8 cellular contexts compared by ENCODE assay signal in genomic region chr17:82106697-82107305, GRCh38. TPM values are rescaled to one million over a fixed set of nuclear protein-coding genes. Genes with fewer than 3 reads are reported as not detected.
DNase-seq lines count a peak whose midpoint lies in the region; ATAC-seq and TF ChIP-seq lines count a peak whose summit lies in the region.

No MANE protein-coding gene starts in this region.

- H3K36me3 ChIP-seq in OCI-LY3 (replicated peaks; ENCODE audit: low read depth, low read length), result no peaks in the 10 kb centered on the region
- H3K36me3 ChIP-seq in esophagus muscularis mucosa, result peaks cover 0 to 7% (median 0%) of the 10 kb centered on the region in 4 donors
- H3K36me3 ChIP-seq in psoas muscle (ENCODE audit: insufficient read depth in 1 of 2, low read depth in 1 of 2), result no peaks in the 10 kb centered on the region

- no peaks in the 10 kb centered on the region for H4K20me1 ChIP-seq in OCI-LY3 (ENCODE audit: insufficient read depth, low read length)

- H2AFZ ChIP-seq in OCI-LY3 (ENCODE audit: low read depth, low read length), result peak overlapping the region; percentile 37

- in situ Hi-C loops in GM13977 (cut with MboI; ENCODE audit: low pct_unique_long_range_greater_than_20kb, low sequenced_read_pairs, unreplicated experiment), result no loop called here

- TF ChIP-seq POLR2A in esophagus muscularis mucosa (IDR thresholded peaks at IDR 0.05; ENCODE audit: low read depth), result no peak

- intact Hi-C loops in esophagus muscularis mucosa (cut with DNase I), result no loop called here
- intact Hi-C loops in psoas muscle (cut with DNase I), result loop anchor here in 1 of 2 donors (5.0 kb wide), 1 partner anchor 46 kb away; no protein-coding TSS in a partner anchor

- H3K4me1 ChIP-seq in OCI-LY3 (ENCODE audit: low read length), result peaks cover 20% of the 10 kb centered on the region
- peaks cover 23 to 61% (median 46%) of the 10 kb centered on the region in 4 donors for H3K4me1 ChIP-seq in esophagus muscularis mucosa
- peaks cover 38% of the 10 kb centered on the region for H3K4me1 ChIP-seq in psoas muscle

- DNase-seq in GM13977 (ENCODE audit: low spot score), result peak; percentile 58
- no peak for DNase-seq in esophagus muscularis mucosa (ENCODE audit: extremely low spot score)
- peak in 1 of 2 donors; percentile 82 for DNase-seq in psoas muscle
- DNase-seq in NCI-H82 treated with DMSO at 0.1 percent for 48 hours (lab: John Stamatoyannopoulos, UW; ENCODE audit: unreplicated experiment), result no peak
- no peak for DNase-seq in DMS79 (lab: John Stamatoyannopoulos, UW)

- no peak for TF ChIP-seq EP300 in esophagus muscularis mucosa (IDR thresholded peaks at IDR 0.05)

- H3K9me3 ChIP-seq in OCI-LY3 (ENCODE audit: insufficient read depth, low read length) (no peaks in the 10 kb centered on the region), esophagus muscularis mucosa (no peaks in the 10 kb centered on the region), psoas muscle (no peaks in the 10 kb centered on the region)

- H3K4me2 ChIP-seq in OCI-LY3 (ENCODE audit: low read length), result peak overlapping the region; percentile 98

- ATAC-seq in psoas muscle, result peak; percentile 23 to 78 (median 65)
- no peak for ATAC-seq in HG03342 (IDR thresholded peaks at IDR 0.05; ENCODE audit: unreplicated experiment)
- ATAC-seq in GM21360 (IDR thresholded peaks at IDR 0.05; ENCODE audit: unreplicated experiment), result no peak

- 72% methylated on average over 9 of the region's 9 CpGs for WGBS in esophagus muscularis mucosa
- WGBS in psoas muscle, 3 donors, result 28 to 38% (median 36%) methylated on average over 9 of the region's 9 CpGs

- H3K79me2 ChIP-seq in OCI-LY3 (ENCODE audit: low read length), result no peaks in the 10 kb centered on the region

- H3K4me3 ChIP-seq in OCI-LY3 (ENCODE audit: low read length) (peak overlapping the region; percentile 87), esophagus muscularis mucosa (peak overlapping the region in 3 of 4 donors; percentile 23 to 34 (median 28)), psoas muscle (peak overlapping the region; percentile 43)

- H3K9ac ChIP-seq in OCI-LY3 (ENCODE audit: low read length), result peak overlapping the region; percentile 71

- peak overlapping the region; percentile 53 for H3K27ac ChIP-seq in OCI-LY3 (ENCODE audit: low read length)
- H3K27ac ChIP-seq in esophagus muscularis mucosa (replicated peaks in 1 of 4), result peak overlapping the region; percentile 48 to 62 (median 53)
- peak overlapping the region; percentile 97 for H3K27ac ChIP-seq in psoas muscle

- TF ChIP-seq CTCF in GM13977 (IDR thresholded peaks at IDR 0.05; ENCODE audit: extremely low read depth, insufficient read depth, missing control alignments) (no peak), OCI-LY3 (IDR thresholded peaks at IDR 0.05; ENCODE audit: low read depth, low read length) (no peak), esophagus muscularis mucosa (IDR thresholded peaks at IDR 0.05) (no peak), psoas muscle (IDR thresholded peaks at IDR 0.05) (no peak)

- H3K27me3 ChIP-seq in OCI-LY3 (ENCODE audit: low read depth, low read length) (no peaks in the 10 kb centered on the region), esophagus muscularis mucosa (no peaks in the 10 kb centered on the region), psoas muscle (ENCODE audit: insufficient read depth in 3 of 3, low read length in 2 of 3) (no peaks in the 10 kb centered on the region)

RNA-seq across cellular contexts. Expression of gene FASN, which starts 8.8 kb away (rescaled TPM):
- total RNA-seq in esophagus muscularis mucosa (10 to 100 TPM; 30.3 to 63.6 (median 44.8) TPM), psoas muscle (10 to 100 TPM; 17.2 to 37.3 (median 23.4) TPM)
- 10 to 100 TPM in 2 of 3 donors, 1 to 10 TPM in 1; 8.9 to 26.5 (median 12.0) TPM for polyA plus RNA-seq in psoas muscle

RNA-seq across cellular contexts. Expression of gene DUS1L, which starts 41.2 kb away (rescaled TPM):
- total RNA-seq in esophagus muscularis mucosa (10 to 100 TPM; 42.2 to 77.1 (median 52.6) TPM), psoas muscle (100 to 1,000 TPM in 3 of 4 donors, 10 to 100 TPM in 1; 72.6 to 136 (median 104) TPM)
- 100 to 1,000 TPM; 117 to 170 (median 133) TPM for polyA plus RNA-seq in psoas muscle

RNA-seq across cellular contexts. Expression of gene GPS1, which starts 55.1 kb away (rescaled TPM):
- total RNA-seq in esophagus muscularis mucosa, result 100 to 1,000 TPM in 2 of 4 donors, 10 to 100 TPM in 2; 64.4 to 108 (median 85.4) TPM
- total RNA-seq in psoas muscle, result 100 to 1,000 TPM in 2 of 4 donors, 10 to 100 TPM in 2; 89.8 to 112 (median 97.7) TPM
- polyA plus RNA-seq in psoas muscle, result 100 to 1,000 TPM in 2 of 3 donors, 10 to 100 TPM in 1; 87.1 to 114 (median 104) TPM

RNA-seq across cellular contexts. Expression of gene RFNG, which starts 55.2 kb away (rescaled TPM):
- 10 to 100 TPM; 32.4 to 54.8 (median 42.5) TPM for total RNA-seq in esophagus muscularis mucosa
- total RNA-seq in psoas muscle, result 10 to 100 TPM; 27.1 to 37.3 (median 29.3) TPM
- 10 to 100 TPM; 31.0 to 40.7 (median 37.3) TPM for polyA plus RNA-seq in psoas muscle

Comparison
In these comparisons a context has a peak if more than half of its experiments do, and no peak if none do; other contexts are left out.
1. H3K4me3 ChIP-seq: peak in every context shown above with its lines; median percentile 87 in OCI-LY3; 43 in psoas muscle; 28 in esophagus muscularis mucosa.
2. ATAC-seq: peak in psoas muscle (4 of 4); none in HG03342 (single experiment) and GM21360 (single experiment).
3. Peak in every context shown above with its lines, with median percentiles within 50 percentile points of each other: H3K27ac ChIP-seq.